In the genomic region with DNA sequence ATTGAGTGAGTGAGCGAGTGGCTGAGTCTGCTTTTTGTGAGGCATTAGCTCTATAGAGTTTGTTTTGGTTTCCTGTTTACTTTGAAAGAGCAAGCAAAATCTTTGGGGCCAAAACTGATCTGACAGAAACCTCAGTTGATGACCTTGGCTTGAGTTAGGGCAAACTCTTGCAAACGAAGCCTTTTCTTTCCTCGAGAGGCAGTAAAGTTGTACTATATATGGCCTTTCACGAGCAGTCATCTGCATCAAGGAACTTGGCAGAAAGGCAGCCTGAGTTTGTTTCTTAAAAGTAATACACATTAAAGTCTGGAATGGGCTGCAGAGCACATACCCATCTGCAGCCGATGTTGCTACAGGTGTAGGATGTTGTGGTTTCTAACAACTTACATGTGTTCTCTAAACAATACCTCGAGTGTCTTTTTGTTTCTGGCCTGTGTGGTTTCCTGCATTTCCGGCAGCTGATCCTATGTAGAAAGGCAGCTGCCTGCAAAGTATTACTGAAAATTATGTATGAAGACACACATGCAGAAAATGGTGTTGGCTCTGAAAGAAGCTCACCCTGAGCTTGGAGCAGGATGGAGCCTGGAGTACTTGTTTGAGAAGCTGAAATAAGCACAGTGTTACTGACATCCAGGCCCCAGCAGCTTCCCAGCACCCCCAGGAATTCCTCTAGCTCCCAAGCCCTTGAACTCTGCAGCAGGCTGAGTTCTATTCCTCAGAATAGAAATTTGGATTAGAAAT, we compare ENCODE assay signal across 8 cellular contexts.
DNase-seq lines count a peak whose midpoint lies in the region; ATAC-seq and TF ChIP-seq lines count a peak whose summit lies in the region.

No MANE protein-coding gene starts in this region.

- H3K9me3 ChIP-seq in smooth muscle cell (replicated peaks; ENCODE audit: low read depth) = peaks cover 17% of the 10 kb centered on the region
- H3K9me3 ChIP-seq in esophagus muscularis mucosa = peaks cover 0 to 17% (median 9%) of the 10 kb centered on the region in 4 donors

- intact Hi-C loops in esophagus muscularis mucosa (cut with DNase I) (no loop called here), CD14-positive monocyte (cut with micrococcal nuclease) (no loop called here)

- H3F3A ChIP-seq in smooth muscle cell (ENCODE audit: low read depth) = peaks cover 27% of the 10 kb centered on the region

- TF ChIP-seq CTCF in smooth muscle cell (IDR thresholded peaks at IDR 0.05; ENCODE audit: borderline replicate concordance, insufficient read depth, poor library complexity, severe bottlenecking) = no peak
- TF ChIP-seq CTCF in esophagus muscularis mucosa (IDR thresholded peaks at IDR 0.05) = no peak
- no peak for TF ChIP-seq CTCF in CD14-positive monocyte (IDR thresholded peaks at IDR 0.05)

- no peak for TF ChIP-seq EP300 in esophagus muscularis mucosa (IDR thresholded peaks at IDR 0.05)

- peaks cover 35% of the 10 kb centered on the region for H3K9me3 Mint-ChIP-seq in T-helper 2 cell treated with Interferon-gamma antibody and Interleukin-4, amounts not matched to agents 5 μg/mL and 100 μg/mL, for 36 hours
- H3K9me3 Mint-ChIP-seq in CD14-positive monocyte = peaks cover 16 to 39% (median 29%) of the 10 kb centered on the region in 7 donors

- peaks cover 63% of the 10 kb centered on the region for H3K27me3 Mint-ChIP-seq in T-helper 2 cell treated with Interferon-gamma antibody and Interleukin-4, amounts not matched to agents 5 μg/mL and 100 μg/mL, for 36 hours (ENCODE audit: low read depth)
- H3K27me3 Mint-ChIP-seq in CD14-positive monocyte (ENCODE audit: low read depth in 3 of 3) = peaks cover 25 to 52% (median 37%) of the 10 kb centered on the region in 3 donors

- H3K27me3 ChIP-seq in smooth muscle cell (ENCODE audit: low read depth) (no peaks in the 10 kb centered on the region), esophagus muscularis mucosa (peaks cover 0 to 10% (median 0%) of the 10 kb centered on the region in 4 donors)

- H3K4me1 ChIP-seq in smooth muscle cell (ENCODE audit: low read depth) (peaks cover 11% of the 10 kb centered on the region), esophagus muscularis mucosa (peaks cover 0 to 20% (median 8%) of the 10 kb centered on the region in 4 donors)

- H4K20me1 ChIP-seq in smooth muscle cell (ENCODE audit: low read depth) = no peaks in the 10 kb centered on the region

- peak overlapping the region; percentile 45 for H3K4me2 ChIP-seq in smooth muscle cell

- H3K4me1 Mint-ChIP-seq in T-helper 2 cell treated with Interferon-gamma antibody and Interleukin-4, amounts not matched to agents 5 μg/mL and 100 μg/mL, for 36 hours (ENCODE audit: low read depth) = peaks cover 19% of the 10 kb centered on the region
- H3K4me1 Mint-ChIP-seq in CD14-positive monocyte = peaks cover 21% of the 10 kb centered on the region

- H3K79me2 ChIP-seq in smooth muscle cell (ENCODE audit: low read depth) = no peaks in the 10 kb centered on the region

- H3K4me3 ChIP-seq in smooth muscle cell (no peak overlapping the region), esophagus muscularis mucosa (no peak overlapping the region)

- peak overlapping the region; percentile 22 for H3K27ac ChIP-seq in smooth muscle cell (ENCODE audit: low read depth)
- H3K27ac ChIP-seq in esophagus muscularis mucosa (replicated peaks in 1 of 4) = peak overlapping the region in 1 of 4 donors; percentile 46

- peak overlapping the region; percentile 48 for H3K4me3 Mint-ChIP-seq in T-helper 2 cell treated with Interferon-gamma antibody and Interleukin-4, amounts not matched to agents 5 μg/mL and 100 μg/mL, for 36 hours
- H3K4me3 Mint-ChIP-seq in CD14-positive monocyte = peak overlapping the region in 1 of 2 donors; percentile 6

- H3K27ac Mint-ChIP-seq in T-helper 2 cell treated with Interferon-gamma antibody and Interleukin-4, amounts not matched to agents 5 μg/mL and 100 μg/mL, for 36 hours = peak overlapping the region; percentile 68
- H3K27ac Mint-ChIP-seq in CD14-positive monocyte = peak overlapping the region in 1 of 7 donors; percentile 24

- peak overlapping the region; percentile 36 for H2AFZ ChIP-seq in smooth muscle cell (ENCODE audit: low read depth)

- H3K36me3 ChIP-seq in smooth muscle cell (ENCODE audit: low read depth) = peaks cover 12% of the 10 kb centered on the region
- no peaks in the 10 kb centered on the region for H3K36me3 ChIP-seq in esophagus muscularis mucosa

- peaks cover 9% of the 10 kb centered on the region for H3K36me3 Mint-ChIP-seq in T-helper 2 cell treated with Interferon-gamma antibody and Interleukin-4, amounts not matched to agents 5 μg/mL and 100 μg/mL, for 36 hours (ENCODE audit: low read depth)
- H3K36me3 Mint-ChIP-seq in CD14-positive monocyte = peaks cover 4 to 16% of the 10 kb centered on the region in 2 donors

- ATAC-seq in GM19438 (IDR thresholded peaks at IDR 0.05; ENCODE audit: low read depth, unreplicated experiment) = peak; percentile 95
- ATAC-seq in HG03354 (IDR thresholded peaks at IDR 0.05; ENCODE audit: poor library complexity, severe bottlenecking, unreplicated experiment) = peak; percentile 91

- H3K9ac ChIP-seq in smooth muscle cell (ENCODE audit: low read depth) = no peak overlapping the region

- 35% methylated on average over 7 of the region's 7 CpGs for WGBS in smooth muscle cell (ENCODE audit: low lambda C conversion rate)
- WGBS in esophagus muscularis mucosa = 35% methylated on average over 7 of the region's 7 CpGs

- DNase-seq in GDM1 (lab: John Stamatoyannopoulos, UW) (peak; percentile 2), smooth muscle cell (lab: John Stamatoyannopoulos, UW; ENCODE audit: unreplicated experiment) (no peak), amygdala (lab: John Stamatoyannopoulos, UW) (no peak), esophagus muscularis mucosa (ENCODE audit: extremely low spot score) (no peak), CD14-positive monocyte (ENCODE audit: low spot score) (no peak)
- DNase-seq in T-helper 2 cell treated with Interferon-gamma antibody and Interleukin-4, amounts not matched to agents 5 μg/mL and 100 μg/mL, for 36 hours (ENCODE audit: low spot score) = peak; percentile 27

- no peak for TF ChIP-seq POLR2A in esophagus muscularis mucosa (IDR thresholded peaks at IDR 0.05; ENCODE audit: low read depth)

Comparison
In these comparisons a context has a peak if more than half of its experiments do, and no peak if none do; other contexts are left out.
1. DNase-seq: peak in GDM1 (single experiment) and T-helper 2 cell treated with Interferon-gamma antibody and Interleukin-4, amounts not matched to agents 5 μg/mL and 100 μg/mL, for 36 hours (single experiment); none in smooth muscle cell (single experiment), amygdala (0 of 56), esophagus muscularis mucosa (single experiment) and CD14-positive monocyte (single experiment).